Comparison of ENCODE assay signal across 17 cellular contexts in genomic region chr12:118655588-118655987, GRCh38.
"Had no signal": no experiment of that assay in that cellular context is flagged by ENCODE, and none has a peak within 500 bp of the region (broad histone marks: within the 10 kb centered on the region; RNA-seq: fewer than 3 reads in every experiment).

No MANE protein-coding gene starts in this region.

- H3K4me3 Mint-ChIP-seq: dendritic cell treated with granulocyte-macrophage colony-stimulating factor and Interleukin-4, amounts not matched to agents 40 ng/mL and 50 ng/mL, for 4 days; effector memory CD8-positive, alpha-beta T cell; mesothelial cell of epicardium; naive B cell had no signal

- H3K36me3 ChIP-seq: colonic mucosa, esophagus muscularis mucosa, gastroesophageal sphincter, heart right ventricle, left ventricle myocardium inferior, lower lobe of right lung had no signal

- H3K27me3 Mint-ChIP-seq: dendritic cell treated with granulocyte-macrophage colony-stimulating factor and Interleukin-4, amounts not matched to agents 40 ng/mL and 50 ng/mL, for 4 days; effector memory CD8-positive, alpha-beta T cell; naive B cell had no signal

- DNase-seq: colonic mucosa; cortex of kidney; effector CD8-positive, alpha-beta T cell; effector memory CD8-positive, alpha-beta T cell; foreskin keratinocyte; heart right ventricle; hippocampal formation; left cardiac atrium; left ventricle myocardium inferior; lower lobe of right lung; mesenchymal stem cell; mucosa of descending colon; naive B cell had no signal

- H3K9me3 ChIP-seq: colonic mucosa, esophagus muscularis mucosa, gastroesophageal sphincter, heart right ventricle, left ventricle myocardium inferior, lower lobe of right lung, mucosa of descending colon had no signal

- H3K4me1 Mint-ChIP-seq: mesothelial cell of epicardium, naive B cell had no signal

- ATAC-seq: effector memory CD8-positive, alpha-beta T cell; foreskin keratinocyte; gastroesophageal sphincter; heart right ventricle; left cardiac atrium; lower lobe of right lung; mucosa of descending colon had no signal

- H3K4me3 ChIP-seq: colonic mucosa, esophagus muscularis mucosa, gastroesophageal sphincter, heart right ventricle, left ventricle myocardium inferior, lower lobe of right lung, mucosa of descending colon had no signal

- H3K36me3 Mint-ChIP-seq: mesothelial cell of epicardium, naive B cell had no signal

- H3K4me1 ChIP-seq: colonic mucosa, esophagus muscularis mucosa, foreskin keratinocyte, gastroesophageal sphincter, heart right ventricle, left ventricle myocardium inferior, lower lobe of right lung had no signal

- H3K27ac ChIP-seq: colonic mucosa, esophagus muscularis mucosa, foreskin keratinocyte, gastroesophageal sphincter, heart right ventricle, left ventricle myocardium inferior, lower lobe of right lung had no signal

- H3K27me3 ChIP-seq: colonic mucosa, esophagus muscularis mucosa, foreskin keratinocyte, gastroesophageal sphincter had no signal
